In genomic region chr4:108010167-108010566, GRCh38 we compare ENCODE assay signal across 20 cellular contexts. TPM values are rescaled to one million over a fixed set of nuclear protein-coding genes. Genes with fewer than 3 reads are reported as not detected.
DNase-seq lines count a peak whose midpoint lies in the region; ATAC-seq and TF ChIP-seq lines count a peak whose summit lies in the region.
"Had no signal": no experiment of that assay in that cellular context is flagged by ENCODE, and none has a peak within 500 bp of the region (broad histone marks: within the 10 kb centered on the region; RNA-seq: fewer than 3 reads in every experiment).

No MANE protein-coding gene starts in this region.

- H3K27me3 ChIP-seq in gastrocnemius medialis = no peaks in the 10 kb centered on the region
- no peaks in the 10 kb centered on the region for H3K27me3 ChIP-seq in esophagus squamous epithelium
- H3K27me3 ChIP-seq: MG63, suprapubic skin had no signal

- H3K4me1 ChIP-seq in gastrocnemius medialis (peaks cover 45 to 59% of the 10 kb centered on the region in 2 donors), esophagus squamous epithelium (peaks cover 0 to 24% (median 0%) of the 10 kb centered on the region in 3 donors)
- H3K4me1 ChIP-seq: suprapubic skin had no signal

- WGBS in esophagus squamous epithelium, 2 donors = 82 to 85% methylated on average over 2 of the region's 2 CpGs

- peak; percentile 91 for ATAC-seq in SK-N-SH treated with all-trans-retinoic acid at 6 μM for 48 hours
- no peak for ATAC-seq in gastrocnemius medialis
- ATAC-seq in GM19463 (IDR thresholded peaks at IDR 0.05; ENCODE audit: unreplicated experiment) = no peak
- no peak for ATAC-seq in left colon
- ATAC-seq: esophagus mucosa, GM23338 had no signal

- H3K4me3 ChIP-seq in fibroblast of mammary gland (ENCODE audit: control insufficient read depth, low read depth, low read length) = no peak overlapping the region
- no peak overlapping the region for H3K4me3 ChIP-seq in gastrocnemius medialis
- H3K4me3 ChIP-seq in esophagus squamous epithelium = no peak overlapping the region
- H3K4me3 ChIP-seq: GM23338, lung, MG63, suprapubic skin had no signal

- in situ Hi-C loops in gastrocnemius medialis (cut with MboI; ENCODE audit: low sequenced_read_pairs in 4 of 4) = loop anchor here in 2 of 4 donors (10.0 kb wide), 1 partner anchor 565 kb away; no protein-coding TSS in a partner anchor

- H3K27ac ChIP-seq in gastrocnemius medialis (peak overlapping the region; percentile 80 to 96 (median 88)), esophagus squamous epithelium (no peak overlapping the region)
- H3K27ac ChIP-seq: suprapubic skin had no signal

- H3K9me3 ChIP-seq in gastrocnemius medialis (no peaks in the 10 kb centered on the region), esophagus squamous epithelium (no peaks in the 10 kb centered on the region)
- H3K9me3 ChIP-seq: MG63, suprapubic skin had no signal

- H3K36me3 ChIP-seq in gastrocnemius medialis (peaks cover 0 to 15% of the 10 kb centered on the region in 2 donors), esophagus squamous epithelium (peaks cover 0 to 47% (median 0%) of the 10 kb centered on the region in 3 donors)
- H3K36me3 ChIP-seq: MG63 had no signal

- intact Hi-C loops in gastrocnemius medialis (cut with DNase I; ENCODE audit: low total_unique reads) (no loop called here), esophagus squamous epithelium (cut with DNase I) (no loop called here), left colon (cut with DNase I, micrococcal nuclease) (no loop called here)

- TF ChIP-seq POLR2A in gastrocnemius medialis (IDR thresholded peaks at IDR 0.05) (no peak), esophagus squamous epithelium (IDR thresholded peaks at IDR 0.05) (no peak)

- no peak for TF ChIP-seq CTCF in fibroblast of mammary gland (conservative IDR thresholded peaks at IDR 0.05; ENCODE audit: control insufficient read depth, insufficient read depth, low read depth, low read length)
- no peak for TF ChIP-seq CTCF in gastrocnemius medialis (IDR thresholded peaks at IDR 0.05 in 4 of 5, conservative IDR thresholded peaks at IDR 0.05 in 1 of 5)
- TF ChIP-seq CTCF in esophagus squamous epithelium (IDR thresholded peaks at IDR 0.05) = no peak

- DNase-seq in EL (peak; percentile 88), fibroblast of mammary gland (ENCODE audit: low read depth) (peak; percentile 88), gastrocnemius medialis (no peak), NCI-H2171 treated with DMSO at 0.1 percent for 48 hours (lab: John Stamatoyannopoulos, UW) (no peak), esophagus squamous epithelium (lab: John Stamatoyannopoulos, UW) (no peak), left colon (no peak)
- DNase-seq: activated CD8-positive, alpha-beta memory T cell treated with anti-CD3 and anti-CD28 coated beads for 24 hours; activated effector memory CD4-positive, alpha-beta T cell treated with Interleukin-2 at 50 U/mL for 16 hours; DMS79 treated with DMSO at 0.1 percent for 48 hours; MG63; NCI-H1930; NCI-H526; retina; SW 1271 had no signal

TF ChIP-seq in SK-N-SH treated with all-trans-retinoic acid at 6 μM for 48 hours, 23 proteins besides CTCF, POLR2A, EP300 and RAD21:
- TF ChIP-seq TCF4 (CRISPR knock-in tag; IDR thresholded peaks at IDR 0.05; ENCODE audit: borderline replicate concordance) = no peak
- peak; percentile 88 for TF ChIP-seq ZFP3 (CRISPR knock-in tag; IDR thresholded peaks at IDR 0.05)

RNA-seq across cellular contexts. Expression of gene HADH, which starts 20.5 kb away (rescaled TPM):
- total RNA-seq in gastrocnemius medialis = 100 to 1,000 TPM in 2 of 4 donors, 10 to 100 TPM in 2; 78.0 to 137 (median 105) TPM
- total RNA-seq in esophagus squamous epithelium = 10 to 100 TPM; 26.8 to 46.5 (median 38.1) TPM
- total RNA-seq in left colon = 100 to 1,000 TPM; 145 to 147 TPM

Comparison
In these comparisons a context has a peak if more than half of its experiments do, and no peak if none do; other contexts are left out.
1. DNase-seq: peak in EL (single experiment) and fibroblast of mammary gland (single experiment); none in gastrocnemius medialis (0 of 2), NCI-H2171 treated with DMSO at 0.1 percent for 48 hours (single experiment), esophagus squamous epithelium (single experiment) and left colon (0 of 2).
2. H3K27ac ChIP-seq: peak in gastrocnemius medialis (4 of 4); none in esophagus squamous epithelium (0 of 4).